33 cellular contexts compared by ENCODE assay signal in the genomic region with DNA sequence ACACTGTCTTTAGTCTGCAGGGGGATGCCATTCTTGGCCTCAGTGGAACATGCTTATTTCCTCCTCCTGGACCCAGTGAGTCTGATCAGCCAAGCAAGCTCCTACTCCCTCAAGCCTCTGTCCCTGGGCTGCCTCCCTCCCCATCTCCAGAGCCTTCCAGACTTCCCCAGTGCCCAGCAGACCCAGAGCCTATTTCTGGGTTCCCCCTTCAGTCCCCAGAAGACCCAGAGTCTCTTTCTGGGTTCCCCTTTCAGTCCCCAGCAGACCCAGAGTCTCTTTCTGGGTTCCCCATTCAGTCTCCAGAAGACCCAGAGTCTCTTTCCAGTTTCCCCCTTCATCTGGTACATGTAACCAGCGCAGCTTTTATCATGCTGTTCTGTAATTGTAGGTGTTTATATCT. TPM values are rescaled to one million over a fixed set of nuclear protein-coding genes. Genes with fewer than 3 reads are reported as not detected.
DNase-seq lines count a peak whose midpoint lies in the region; ATAC-seq and TF ChIP-seq lines count a peak whose summit lies in the region.
"Had no signal": no experiment of that assay in that cellular context is flagged by ENCODE, and none has a peak within 500 bp of the region (broad histone marks: within the 10 kb centered on the region; RNA-seq: fewer than 3 reads in every experiment).

No MANE protein-coding gene starts in this region.

- H3K27me3 ChIP-seq in SJCRH30 (no peaks in the 10 kb centered on the region), neuron (ENCODE audit: insufficient read depth, low read length) (no peaks in the 10 kb centered on the region)
- H3K27me3 ChIP-seq: heart left ventricle, thyroid gland had no signal

- no peaks in the 10 kb centered on the region for H3K36me3 Mint-ChIP-seq in type B pancreatic cell
- no peaks in the 10 kb centered on the region for H3K36me3 Mint-ChIP-seq in activated T-helper 17 cell treated with anti-CD3 and anti-CD28 coated beads, Interleukin-2, amount 50 U/mL, for 72 hours (ENCODE audit: low read depth)
- H3K36me3 Mint-ChIP-seq: activated CD4-positive, alpha-beta memory T cell treated with anti-CD3 and anti-CD28 coated beads for 36 hours; natural killer cell had no signal

- H3K4me1 ChIP-seq in SJCRH30 (peaks cover 60% of the 10 kb centered on the region), neuron (ENCODE audit: insufficient read depth, low read length) (peaks cover 39% of the 10 kb centered on the region)
- H3K4me1 ChIP-seq: esophagus squamous epithelium, foreskin keratinocyte had no signal

- no peaks in the 10 kb centered on the region for H3K36me3 ChIP-seq in SJCRH30
- H3K36me3 ChIP-seq in neuron (ENCODE audit: insufficient read depth, low read length) = no peaks in the 10 kb centered on the region
- H3K36me3 ChIP-seq: esophagus squamous epithelium, heart left ventricle, thyroid gland had no signal

- H3K27ac ChIP-seq in SJCRH30 = peak overlapping the region; percentile 98
- H3K27ac ChIP-seq: C4-2B, esophagus squamous epithelium, foreskin keratinocyte, heart left ventricle, HL-60, PC-9, thyroid gland had no signal

- H3K9me3 ChIP-seq in SJCRH30 (replicated peaks) (no peaks in the 10 kb centered on the region), neuron (ENCODE audit: low read length) (no peaks in the 10 kb centered on the region)
- H3K9me3 ChIP-seq: esophagus squamous epithelium, heart left ventricle, mucosa of descending colon, thyroid gland had no signal

- TF ChIP-seq CTCF in type B pancreatic cell (conservative IDR thresholded peaks at IDR 0.05) = no peak

- H3K27me3 Mint-ChIP-seq in type B pancreatic cell = peaks cover 18% of the 10 kb centered on the region
- H3K27me3 Mint-ChIP-seq in activated T-helper 17 cell treated with anti-CD3 and anti-CD28 coated beads, Interleukin-2, amount 50 U/mL, for 72 hours = peaks cover 20% of the 10 kb centered on the region

- H3K4me3 ChIP-seq in SJCRH30 = no peak overlapping the region
- peak overlapping the region; percentile 1 for H3K4me3 ChIP-seq in neuron (ENCODE audit: low read length)
- H3K4me3 ChIP-seq: esophagus squamous epithelium, heart left ventricle, mucosa of descending colon, PC-9, smooth muscle cell, thyroid gland had no signal

- H3K4me3 Mint-ChIP-seq in type B pancreatic cell = no peak overlapping the region
- H3K4me3 Mint-ChIP-seq in activated T-helper 17 cell treated with anti-CD3 and anti-CD28 coated beads, Interleukin-2, amount 50 U/mL, for 72 hours = no peak overlapping the region
- H3K4me3 Mint-ChIP-seq: activated CD4-positive, alpha-beta memory T cell treated with anti-CD3 and anti-CD28 coated beads for 36 hours; activated T-cell treated with anti-CD3 and anti-CD28 coated beads, Interleukin-2, amount 50 U/mL, for 72 hours; central memory CD8-positive, alpha-beta T cell; dendritic cell treated with granulocyte-macrophage colony-stimulating factor and Interleukin-4, amounts not matched to agents 40 ng/mL and 50 ng/mL, for 4 days; natural killer cell; stimulated activated naive CD8-positive, alpha-beta T cell treated with anti-CD3 and anti-CD28 coated beads, Interleukin-15, amount 100 ng/mL, for 72 hours; T-helper 17 cell had no signal

- DNase-seq in SJCRH30 = no peak
- DNase-seq in islet precursor cell = peak; percentile 21
- DNase-seq in type B pancreatic cell (ENCODE audit: extremely low spot score, unreplicated experiment) = no peak
- no peak for DNase-seq in stimulated activated naive CD4-positive, alpha-beta T cell treated with Interleukin-2 at 50 U/mL for 16 hours (lab: John Stamatoyannopoulos, UW)
- no peak for DNase-seq in NCI-H1417 (lab: John Stamatoyannopoulos, UW)
- DNase-seq: activated CD4-positive, alpha-beta memory T cell treated with anti-CD3 and anti-CD28 coated beads for 36 hours; activated CD4-positive, CD25-positive, alpha-beta regulatory T cell treated with anti-CD3 and anti-CD28 coated beads, Interleukin-2, amount 50 U/mL, for 72 hours; activated naive CD4-positive, alpha-beta T cell treated with Interleukin-2 at 50 U/mL for 16 hours; activated T-cell treated with anti-CD3 and anti-CD28 coated beads, Interleukin-2, amount 50 U/mL, for 72 hours; DND-41; esophagus squamous epithelium; foreskin keratinocyte; heart left ventricle; MM.1S; mucosa of descending colon; natural killer cell; NCI-H146; NCI-H2107; NCI-H345; PC-9; right cardiac atrium; stimulated activated naive CD8-positive, alpha-beta T cell treated with anti-CD3 and anti-CD28 coated beads, Interleukin-15, amount 100 ng/mL, for 72 hours; T-helper 17 cell; thyroid gland had no signal

- H3K4me1 Mint-ChIP-seq in type B pancreatic cell (ENCODE audit: unreplicated experiment) = peaks cover 57% of the 10 kb centered on the region
- H3K4me1 Mint-ChIP-seq in activated T-helper 17 cell treated with anti-CD3 and anti-CD28 coated beads, Interleukin-2, amount 50 U/mL, for 72 hours = peaks cover 8% of the 10 kb centered on the region
- H3K4me1 Mint-ChIP-seq: stimulated activated naive CD8-positive, alpha-beta T cell treated with anti-CD3 and anti-CD28 coated beads, Interleukin-15, amount 100 ng/mL, for 72 hours had no signal

- no peak overlapping the region for H3K27ac Mint-ChIP-seq in type B pancreatic cell
- no peak overlapping the region for H3K27ac Mint-ChIP-seq in activated T-helper 17 cell treated with anti-CD3 and anti-CD28 coated beads, Interleukin-2, amount 50 U/mL, for 72 hours
- H3K27ac Mint-ChIP-seq: activated CD4-positive, alpha-beta memory T cell treated with anti-CD3 and anti-CD28 coated beads for 36 hours; activated T-cell treated with anti-CD3 and anti-CD28 coated beads, Interleukin-2, amount 50 U/mL, for 72 hours; dendritic cell treated with granulocyte-macrophage colony-stimulating factor and Interleukin-4, amounts not matched to agents 40 ng/mL and 50 ng/mL, for 4 days; natural killer cell; stimulated activated naive CD8-positive, alpha-beta T cell treated with anti-CD3 and anti-CD28 coated beads, Interleukin-15, amount 100 ng/mL, for 72 hours; T-helper 17 cell had no signal

- H2AFZ ChIP-seq in neuron (ENCODE audit: low read depth, low read length) = no peak overlapping the region
- H2AFZ ChIP-seq: PC-9 had no signal

- no peaks in the 10 kb centered on the region for H3K9me3 Mint-ChIP-seq in type B pancreatic cell
- no peaks in the 10 kb centered on the region for H3K9me3 Mint-ChIP-seq in activated T-helper 17 cell treated with anti-CD3 and anti-CD28 coated beads, Interleukin-2, amount 50 U/mL, for 72 hours
- H3K9me3 Mint-ChIP-seq: activated CD4-positive, alpha-beta memory T cell treated with anti-CD3 and anti-CD28 coated beads for 36 hours; activated T-cell treated with anti-CD3 and anti-CD28 coated beads, Interleukin-2, amount 50 U/mL, for 72 hours; central memory CD8-positive, alpha-beta T cell; dendritic cell treated with granulocyte-macrophage colony-stimulating factor and Interleukin-4, amounts not matched to agents 40 ng/mL and 50 ng/mL, for 4 days; natural killer cell; stimulated activated naive CD8-positive, alpha-beta T cell treated with anti-CD3 and anti-CD28 coated beads, Interleukin-15, amount 100 ng/mL, for 72 hours had no signal

- ATAC-seq in activated T-helper 17 cell treated with anti-CD3 and anti-CD28 coated beads, Interleukin-2, amount 50 U/mL, for 72 hours (replicated peaks) = no peak
- ATAC-seq: activated T-cell treated with anti-CD3 and anti-CD28 coated beads, Interleukin-2, amount 50 U/mL, for 72 hours; foreskin keratinocyte; heart left ventricle; HepG2; natural killer cell; right cardiac atrium; SK-N-SH treated with all-trans-retinoic acid at 6 μM for 48 hours; stimulated activated naive CD8-positive, alpha-beta T cell treated with anti-CD3 and anti-CD28 coated beads, Interleukin-15, amount 100 ng/mL, for 72 hours; T-helper 17 cell had no signal

RNA-seq across cellular contexts. Expression of gene PKDCC, which starts 17.0 kb away (rescaled TPM):
- 361 and 363 TPM in 2 replicates for total RNA-seq in SJCRH30 (2014; rRNA removed; shearing (Covaris generic))
- 81.8 and 158 TPM in 2 replicates for total RNA-seq in type B pancreatic cell (ENCODE audit: low replicate concordance)
- total RNA-seq in activated T-helper 17 cell treated with anti-CD3 and anti-CD28 coated beads, Interleukin-2, amount 50 U/mL, for 72 hours = not detected
- total RNA-seq: activated CD4-positive, alpha-beta memory T cell treated with anti-CD3 and anti-CD28 coated beads for 36 hours; activated T-cell treated with anti-CD3 and anti-CD28 coated beads, Interleukin-2, amount 50 U/mL, for 72 hours; foreskin keratinocyte had no signal

Comparison
In these comparisons a context has a peak if more than half of its experiments do, and no peak if none do; other contexts are left out.
1. RNA of gene PKDCC, which starts 17.0 kb away (total RNA-seq): 361 to 363 TPM in SJCRH30 and 81.8 to 158 TPM in type B pancreatic cell; not detected in activated T-helper 17 cell treated with anti-CD3 and anti-CD28 coated beads, Interleukin-2, amount 50 U/mL, for 72 hours; every median in the first group is over 10 times any median in the second.